Comparison of ENCODE assay signal across 19 cellular contexts in the genomic region with DNA sequence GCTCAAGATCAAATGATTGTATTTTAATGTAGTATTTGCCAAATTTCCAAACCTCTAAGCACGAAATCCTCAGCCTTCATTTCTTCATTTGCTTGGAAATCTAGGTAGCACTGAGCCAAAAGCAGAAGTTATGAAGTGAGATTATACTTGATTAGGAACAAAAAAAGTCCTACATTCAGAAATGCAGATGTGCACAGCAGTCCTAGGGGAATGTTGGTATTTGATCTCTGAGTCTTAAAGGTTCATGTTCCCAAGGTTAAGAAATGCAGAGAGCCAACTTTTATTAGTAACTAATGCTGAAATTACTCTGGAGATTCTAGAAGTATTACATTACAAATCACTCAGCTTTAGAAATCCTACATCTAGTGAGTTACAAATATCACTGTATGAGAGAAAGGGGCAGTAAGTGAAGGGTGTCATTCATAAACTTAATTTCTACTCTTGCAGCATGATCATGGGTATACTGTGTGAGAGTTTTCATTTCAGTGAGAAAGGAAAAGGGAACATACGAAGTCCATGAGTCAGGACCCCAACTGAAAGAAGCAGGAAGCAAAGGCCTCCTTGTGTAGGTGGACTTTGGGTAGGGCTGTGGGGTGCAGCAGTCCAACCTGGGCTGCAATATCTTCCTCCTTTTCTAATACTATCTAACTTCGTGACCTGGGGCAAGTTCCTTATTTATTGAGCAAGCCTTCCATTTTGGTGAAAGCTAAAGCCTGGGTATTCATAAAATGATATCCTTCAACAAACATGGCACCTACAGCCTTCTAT.
DNase-seq lines count a peak whose midpoint lies in the region; ATAC-seq and TF ChIP-seq lines count a peak whose summit lies in the region.
"Had no signal": no experiment of that assay in that cellular context is flagged by ENCODE, and none has a peak within 500 bp of the region (broad histone marks: within the 10 kb centered on the region; RNA-seq: fewer than 3 reads in every experiment).

No MANE protein-coding gene starts in this region.

- H3K27ac ChIP-seq in GM23248, result no peak overlapping the region
- H3K27ac ChIP-seq: HL-60, Peyer's patch, SJCRH30 had no signal

- H3K27ac Mint-ChIP-seq in naive thymus-derived CD8-positive, alpha-beta T cell, result no peak overlapping the region
- H3K27ac Mint-ChIP-seq: CD4-positive, alpha-beta memory T cell had no signal

- peaks cover 7 to 26% (median 25%) of the 10 kb centered on the region in 3 donors for H3K36me3 Mint-ChIP-seq in naive thymus-derived CD8-positive, alpha-beta T cell

- H3K4me3 ChIP-seq in GM23248, result no peak overlapping the region
- no peak overlapping the region for H3K4me3 ChIP-seq in fibroblast of the aortic adventitia (ENCODE audit: low read depth, low read length)
- H3K4me3 ChIP-seq in skeletal muscle cell (ENCODE audit: low read depth, low read length), result no peak overlapping the region
- H3K4me3 ChIP-seq: K562, Peyer's patch, SJCRH30 had no signal

- no peaks in the 10 kb centered on the region for H4K20me1 ChIP-seq in GM23248 (ENCODE audit: insufficient read depth)

- no peaks in the 10 kb centered on the region for H3K27me3 ChIP-seq in GM23248 (replicated peaks; ENCODE audit: insufficient read depth)
- H3K27me3 ChIP-seq: Peyer's patch, SJCRH30 had no signal

- no peaks in the 10 kb centered on the region for H3K9me3 Mint-ChIP-seq in naive thymus-derived CD8-positive, alpha-beta T cell
- H3K9me3 Mint-ChIP-seq: CD4-positive, alpha-beta memory T cell had no signal

- no peak overlapping the region for H2AFZ ChIP-seq in GM23248

- POLR2A ChIA-PET in naive thymus-derived CD8-positive, alpha-beta T cell (lab: Charles Lee), result no interaction called here

- 96 to 97% methylated on average over 3 of the region's 3 CpGs for WGBS in GM23248 (ENCODE audit: low coverage in 1 of 2, low lambda C conversion rate in 2 of 2, missing lambda C conversion rate in 2 of 2), 2 experiments

- H3K4me2 ChIP-seq in GM23248 (ENCODE audit: unreplicated experiment), result no peak overlapping the region

- DNase-seq in GM23248, result peak; percentile 8
- DNase-seq in SKM-1 (lab: John Stamatoyannopoulos, UW; ENCODE audit: unreplicated experiment), result peak; percentile 70
- peak; percentile 71 for DNase-seq in fibroblast of the aortic adventitia (ENCODE audit: low read depth)
- peak; percentile 75 for DNase-seq in skeletal muscle cell (ENCODE audit: low read depth)
- no peak for DNase-seq in naive thymus-derived CD8-positive, alpha-beta T cell
- DNase-seq: ACHN; CD4-positive, alpha-beta memory T cell; DND-41; GDM1; GOT3; NCI-H1092 treated with DMSO at 0.1 percent for 48 hours; NCI-H187; NCI-H446; Peyer's patch; SJCRH30 had no signal

- H3K9me3 ChIP-seq in GM23248 (ENCODE audit: low read depth), result no peaks in the 10 kb centered on the region
- H3K9me3 ChIP-seq: Peyer's patch, SJCRH30 had no signal

- ATAC-seq in GM18502 (IDR thresholded peaks at IDR 0.05; ENCODE audit: poor library complexity, unreplicated experiment) (no peak), HG02938 (IDR thresholded peaks at IDR 0.05; ENCODE audit: unreplicated experiment) (no peak)
- no peak for ATAC-seq in naive thymus-derived CD8-positive, alpha-beta T cell
- ATAC-seq: K562 had no signal

- H3K27me3 Mint-ChIP-seq in naive thymus-derived CD8-positive, alpha-beta T cell, result no peaks in the 10 kb centered on the region
- H3K27me3 Mint-ChIP-seq: CD4-positive, alpha-beta memory T cell had no signal

- no peaks in the 10 kb centered on the region for H3K36me3 ChIP-seq in GM23248 (ENCODE audit: low read depth)
- H3K36me3 ChIP-seq: Peyer's patch, SJCRH30 had no signal

- H3K9ac ChIP-seq in GM23248, result no peak overlapping the region

- in situ Hi-C loops in GM23248 (cut with MboI), result no loop called here

- no peaks in the 10 kb centered on the region for H3K79me2 ChIP-seq in GM23248 (ENCODE audit: insufficient read depth)

- no peak overlapping the region for H3K4me3 Mint-ChIP-seq in naive thymus-derived CD8-positive, alpha-beta T cell
- H3K4me3 Mint-ChIP-seq: CD4-positive, alpha-beta memory T cell had no signal

- H3K9me2 ChIP-seq in GM23248 (ENCODE audit: insufficient read depth), result no peaks in the 10 kb centered on the region

- H3K4me1 Mint-ChIP-seq in naive thymus-derived CD8-positive, alpha-beta T cell, result peaks cover 0 to 15% (median 10%) of the 10 kb centered on the region in 4 donors

- H3F3A ChIP-seq in GM23248 (ENCODE audit: insufficient read depth), result no peaks in the 10 kb centered on the region

- TF ChIP-seq CTCF in fibroblast of the aortic adventitia (IDR thresholded peaks at IDR 0.05; ENCODE audit: insufficient read depth, low read length), result no peak

- H3K4me1 ChIP-seq in GM23248 (ENCODE audit: insufficient read depth), result no peaks in the 10 kb centered on the region
- H3K4me1 ChIP-seq: SJCRH30 had no signal

Comparison
In these comparisons a context has a peak if more than half of its experiments do, and no peak if none do; other contexts are left out.
1. DNase-seq: peak in GM23248 (single experiment), SKM-1 (single experiment), fibroblast of the aortic adventitia (single experiment) and skeletal muscle cell (single experiment); none in naive thymus-derived CD8-positive, alpha-beta T cell (0 of 10).